ENCODE assay signal across 20 cellular contexts in the genomic region with DNA sequence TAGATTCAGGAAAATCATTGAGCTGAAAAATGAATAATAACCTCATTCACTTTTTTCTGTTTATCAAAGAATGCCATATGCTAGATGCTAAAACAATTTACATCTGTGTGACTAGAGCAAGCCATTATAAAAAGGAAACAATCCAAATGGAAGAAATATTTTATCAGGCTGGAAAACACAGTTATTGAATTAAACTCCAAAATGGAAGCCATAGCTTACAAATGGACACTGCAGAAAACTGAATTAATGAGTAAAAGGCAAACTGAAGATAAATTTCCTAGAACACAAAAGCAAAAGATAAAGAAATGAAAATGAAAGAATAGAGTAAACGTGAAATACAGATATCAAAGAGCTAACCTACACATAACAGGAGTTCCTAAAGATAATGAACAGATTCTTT. TPM values are rescaled to one million over a fixed set of nuclear protein-coding genes. Genes with fewer than 3 reads are reported as not detected.
"Had no signal": no experiment of that assay in that cellular context is flagged by ENCODE, and none has a peak within 500 bp of the region (broad histone marks: within the 10 kb centered on the region; RNA-seq: fewer than 3 reads in every experiment).

No MANE protein-coding gene starts in this region.

- H3K27ac ChIP-seq: foreskin keratinocyte, suprapubic skin had no signal

- H3K4me1 Mint-ChIP-seq: nephron had no signal

- H3K36me3 ChIP-seq: suprapubic skin had no signal

- H3K27ac Mint-ChIP-seq: nephron had no signal

- DNase-seq: activated effector memory CD4-positive, alpha-beta T cell treated with anti-CD3 and anti-CD28 coated beads, Interleukin-2, amount 50 U/mL, for 16 hours; aorta; cerebellar nuclear complex; effector CD8-positive, alpha-beta T cell; foreskin keratinocyte; kidney glomerular epithelial cell; mesenchymal stem cell; nucleus accumbens; posterior cingulate gyrus; right cardiac atrium; small intestine; stimulated activated CD4-positive, alpha-beta T cell treated with anti-CD3 and anti-CD28 coated beads, Interleukin-4, amount 100 ng/mL, for 24 hours; stimulated activated naive CD4-positive, alpha-beta T cell treated with Interleukin-2 at 50 U/mL for 16 hours; trophoblast cell had no signal

- H3K4me3 Mint-ChIP-seq: nephron had no signal

- ATAC-seq: activated CD4-positive, CD25-positive, alpha-beta regulatory T cell treated with anti-CD3 and anti-CD28 coated beads, Interleukin-2, amount 50 U/mL, for 24 hours; foreskin keratinocyte; right cardiac atrium had no signal

- H3K9me3 ChIP-seq: suprapubic skin had no signal

- H3K4me1 ChIP-seq: foreskin keratinocyte, suprapubic skin had no signal

- H3K4me3 ChIP-seq: suprapubic skin had no signal

RNA-seq across cellular contexts. Expression of gene IL10, which starts 33.1 kb away (rescaled TPM):
- total RNA-seq: foreskin keratinocyte had no signal
- polyA plus RNA-seq: foreskin keratinocyte had no signal

RNA-seq across cellular contexts. Expression of gene IL19, which starts 34.8 kb away (rescaled TPM):
- total RNA-seq: aorta; foreskin keratinocyte; liver; mucosa of gallbladder; right cardiac atrium; suprapubic skin; T-helper 2 cell treated with Interferon-gamma antibody and Interleukin-4, amounts not matched to agents 100 ng/mL and 5 ng/mL, for 36 hours had no signal
- polyA plus RNA-seq: aorta, foreskin keratinocyte, liver, right cardiac atrium, small intestine had no signal
